In the genomic region with DNA sequence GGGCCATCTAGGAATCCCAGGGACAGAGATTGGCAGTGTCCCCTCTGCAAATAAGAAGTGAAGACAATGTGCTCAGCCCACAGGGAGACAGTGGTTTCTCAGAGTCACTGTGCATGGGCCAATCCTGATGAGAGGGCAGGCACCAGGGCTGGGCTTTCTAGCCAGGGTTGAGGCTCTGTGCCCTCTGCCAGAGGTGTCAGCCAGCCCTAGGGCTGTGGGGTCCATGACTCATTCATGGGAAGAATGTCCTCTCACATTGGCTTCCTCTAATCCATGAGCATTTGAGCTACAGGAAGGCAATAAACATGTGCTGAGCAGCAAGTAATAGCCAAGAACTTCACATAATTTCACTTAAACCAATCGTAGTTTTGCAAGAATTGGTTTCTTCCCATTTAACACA, we compare ENCODE assay signal across 21 cellular contexts.
"Had no signal": no experiment of that assay in that cellular context is flagged by ENCODE, and none has a peak within 500 bp of the region (broad histone marks: within the 10 kb centered on the region; RNA-seq: fewer than 3 reads in every experiment).

No MANE protein-coding gene starts in this region.

- H3K4me2 ChIP-seq: neural progenitor cell had no signal

- H2AFZ ChIP-seq: neural progenitor cell had no signal

- FAIRE-seq: kidney had no signal

- ATAC-seq: gastrocnemius medialis; left lobe of liver; naive thymus-derived CD4-positive, alpha-beta T cell; psoas muscle; stimulated activated naive CD8-positive, alpha-beta T cell treated with anti-CD3 and anti-CD28 coated beads, Interleukin-15, amount 100 ng/mL, for 72 hours had no signal

- H3K27me3 ChIP-seq: gastrocnemius medialis, neural progenitor cell, suprapubic skin, transverse colon, vagina had no signal

- H3K9me3 ChIP-seq: gastrocnemius medialis, psoas muscle, suprapubic skin, transverse colon, vagina had no signal

- H3K9ac ChIP-seq: neural progenitor cell had no signal

- H3K27ac ChIP-seq: gastrocnemius medialis, neural progenitor cell, psoas muscle, skin epidermis, suprapubic skin, transverse colon, vagina had no signal

- H3K36me3 ChIP-seq: gastrocnemius medialis, neural progenitor cell, suprapubic skin, transverse colon, vagina had no signal

- H3K4me1 ChIP-seq: gastrocnemius medialis, neural progenitor cell, psoas muscle, suprapubic skin, transverse colon, vagina had no signal

- DNase-seq: cerebellar nuclear complex; effector CD8-positive, alpha-beta T cell; erythroblast; foreskin fibroblast; gastrocnemius medialis; kidney; mesenchymal stem cell; midbrain; naive thymus-derived CD4-positive, alpha-beta T cell; psoas muscle; right cardiac atrium; stimulated activated CD4-positive, alpha-beta T cell treated with anti-CD3 and anti-CD28 coated beads, Interleukin-15, amount 100 ng/mL, for 24 hours; stimulated activated CD4-positive, alpha-beta T cell treated with anti-CD3 and anti-CD28 coated beads, Interleukin-2, amount 100 ng/mL, for 48 hours; stimulated activated naive CD4-positive, alpha-beta T cell; stimulated activated naive CD8-positive, alpha-beta T cell treated with anti-CD3 and anti-CD28 coated beads, Interleukin-15, amount 100 ng/mL, for 72 hours; transverse colon had no signal

- H3K4me3 ChIP-seq: gastrocnemius medialis, neural progenitor cell, psoas muscle, skin epidermis, suprapubic skin, transverse colon, vagina had no signal
